8 cellular contexts compared by ENCODE assay signal in genomic region chr14:57060276-57060956, GRCh38.
DNase-seq lines count a peak whose midpoint lies in the region; ATAC-seq, FAIRE-seq and TF ChIP-seq lines count a peak whose summit lies in the region.

No MANE protein-coding gene starts in this region.

- no peaks in the 10 kb centered on the region for H3K79me1 ChIP-seq in H1 (ENCODE audit: low read depth, low read length)

- DNase-seq in GM13977 (ENCODE audit: low spot score) (peak; percentile 58), H1 (ENCODE audit: low read depth in 1 of 2, low spot score in 2 of 2) (no peak), MG63 (no peak), NCI-H1105 (lab: John Stamatoyannopoulos, UW) (no peak), DMS 273 (lab: John Stamatoyannopoulos, UW; ENCODE audit: unreplicated experiment) (no peak), suprapubic skin (ENCODE audit: low spot score in 2 of 2) (no peak)

- H3K27me3 ChIP-seq in H1 (replicated peaks in 1 of 4; ENCODE audit: control insufficient read depth in 3 of 4, extremely low read depth in 1 of 4, insufficient read depth in 3 of 4, low read length in 3 of 4): no peaks in the 10 kb centered on the region
- H3K27me3 ChIP-seq in MG63: no peaks in the 10 kb centered on the region
- H3K27me3 ChIP-seq in suprapubic skin: no peaks in the 10 kb centered on the region

- no peak overlapping the region for H2BK20ac ChIP-seq in H1 (ENCODE audit: low read length)

- ATAC-seq in GM21526 (IDR thresholded peaks at IDR 0.05; ENCODE audit: low FRiP score, unreplicated experiment): peak; percentile 94
- peak; percentile 82 for ATAC-seq in HG03575 (IDR thresholded peaks at IDR 0.05; ENCODE audit: extremely low read depth, insufficient number of reproducible peaks, low FRiP score, unreplicated experiment)

- 84% methylated on average over 6 of the region's 6 CpGs; no CpG with 5 or more reads in 1 of the 2 experiments for WGBS in H1 (ENCODE audit: extremely low coverage in 1 of 2, insufficient coverage in 1 of 2, insufficient read length in 1 of 2, insufficient replicate concordance in 2 of 2, low coverage in 1 of 2, low lambda C conversion rate in 2 of 2, missing lambda C conversion rate in 1 of 2), 2 experiments
- 61% methylated on average over 6 of the region's 6 CpGs for WGBS in suprapubic skin

- no peak for FAIRE-seq in H1 (lab: Jason Lieb, UNC)

- no peak overlapping the region for H4K91ac ChIP-seq in H1 (replicated peaks; ENCODE audit: insufficient read length, low read length)

- in situ Hi-C loops in GM13977 (cut with MboI; ENCODE audit: low pct_unique_long_range_greater_than_20kb, low sequenced_read_pairs, unreplicated experiment): no loop called here

- H2AK5ac ChIP-seq in H1 (ENCODE audit: low read depth, low read length): no peak overlapping the region

- POLR2A ChIA-PET in H1 (lab: Charles Lee; ENCODE audit: partially characterized antibody): interaction anchor here (0.6 kb wide), 1 partner anchor 943 kb away, joined by 3 read pairs; no protein-coding TSS in a partner anchor

- H3K23ac ChIP-seq in H1 (ENCODE audit: insufficient read length): no peak overlapping the region

- H3K36me3 ChIP-seq in H1 (ENCODE audit: control insufficient read depth in 2 of 4, insufficient read depth in 4 of 4, low read length in 3 of 4): no peaks in the 10 kb centered on the region
- H3K36me3 ChIP-seq in MG63: no peaks in the 10 kb centered on the region
- no peaks in the 10 kb centered on the region for H3K36me3 ChIP-seq in suprapubic skin

- H3K14ac ChIP-seq in H1 (ENCODE audit: insufficient read length): no peak overlapping the region

- no peak overlapping the region for H3K4me2 ChIP-seq in H1 (ENCODE audit: insufficient read depth in 1 of 2, low read depth in 2 of 2, low read length in 2 of 2)

- no peak overlapping the region for H2BK120ac ChIP-seq in H1 (replicated peaks; ENCODE audit: low read depth, low read length)

- H3K18ac ChIP-seq in H1 (ENCODE audit: extremely low read depth, low read length): no peak overlapping the region

- no peak overlapping the region for H3K56ac ChIP-seq in H1 (replicated peaks; ENCODE audit: insufficient read length, low read depth, low read length)

- no peak overlapping the region for H4K8ac ChIP-seq in H1 (ENCODE audit: extremely low read depth, insufficient read depth, low read length)

- no peak overlapping the region; the same call in 1 of the 2 replicates for H2BK12ac ChIP-seq in H1 (ENCODE audit: low read depth, low read length)

- H4K5ac ChIP-seq in H1 (ENCODE audit: insufficient read length, low read depth, low read length): no peak overlapping the region

- H2AFZ ChIP-seq in H1 (ENCODE audit: low read length): no peak overlapping the region

- H3K4ac ChIP-seq in H1 (replicated peaks; ENCODE audit: insufficient read length, low read depth, low read length): no peak overlapping the region

- no peak for TF ChIP-seq RAD21 in H1 (IDR thresholded peaks at IDR 0.05 in 1 of 2, conservative IDR thresholded peaks at IDR 0.05 in 1 of 2; ENCODE audit: low read depth in 2 of 2, low read length in 2 of 2)

- H3K9me3 ChIP-seq in H1 (ENCODE audit: insufficient read depth in 2 of 2, low read depth in 1 of 2, low read length in 1 of 2) (no peaks in the 10 kb centered on the region), MG63 (no peaks in the 10 kb centered on the region), suprapubic skin (no peaks in the 10 kb centered on the region)

- 0 out of 2 replicates have a peak overlapping the region, but pooled peaks have one; percentile 53 for H2BK15ac ChIP-seq in H1 (ENCODE audit: low read length)

- no peak overlapping the region for H3K9ac ChIP-seq in H1 (replicated peaks in 1 of 4; ENCODE audit: extremely low read depth in 1 of 4, low read depth in 3 of 4, low read length in 3 of 4)

- H3K4me3 ChIP-seq in H1 (ENCODE audit: extremely low read depth in 1 of 4, insufficient read depth in 2 of 4, low read depth in 3 of 4, low read length in 4 of 4): no peak overlapping the region
- H3K4me3 ChIP-seq in MG63: no peak overlapping the region
- no peak overlapping the region for H3K4me3 ChIP-seq in suprapubic skin

- H4K20me1 ChIP-seq in H1 (replicated peaks in 1 of 2; ENCODE audit: control insufficient read depth in 1 of 2, insufficient read depth in 2 of 2, low read length in 2 of 2): no peaks in the 10 kb centered on the region

- no peaks in the 10 kb centered on the region for H3K23me2 ChIP-seq in H1 (ENCODE audit: low read depth, low read length)

- TF ChIP-seq POLR2A in H1 (IDR thresholded peaks at IDR 0.05; ENCODE audit: control extremely low read depth in 1 of 2, low read depth in 2 of 2, low read length in 2 of 2): no peak
- no peak for TF ChIP-seq POLR2A in suprapubic skin (IDR thresholded peaks at IDR 0.05)

- CTCF ChIA-PET in H1 (lab: Charles Lee; ENCODE audit: partially characterized antibody): interaction anchor here (0.5 to 2.3 kb wide), 7 partner anchors 9 to 258 kb away, joined by 3 to 6 read pairs (median 3); no protein-coding TSS in a partner anchor

- H3K27ac ChIP-seq in H1 (ENCODE audit: low read depth, low read length): no peak overlapping the region
- no peak overlapping the region for H3K27ac ChIP-seq in suprapubic skin

- H3K4me1 ChIP-seq in H1 (replicated peaks in 1 of 4; ENCODE audit: control insufficient read depth in 3 of 4, insufficient read depth in 4 of 4, low read length in 3 of 4) (peaks cover 2 to 13% (median 4%) of the 10 kb centered on the region in 4 experiments; a peak in 5 of 7 replicates), suprapubic skin (no peaks in the 10 kb centered on the region)

- TF ChIP-seq CTCF in GM13977 (IDR thresholded peaks at IDR 0.05; ENCODE audit: extremely low read depth, insufficient read depth, missing control alignments) (no peak), H1 (IDR thresholded peaks at IDR 0.05; ENCODE audit: control extremely low read depth in 1 of 3, insufficient read depth in 1 of 3, low read depth in 1 of 3, low read length in 3 of 3) (no peak), suprapubic skin (IDR thresholded peaks at IDR 0.05) (no peak)

- no peaks in the 10 kb centered on the region for H3K79me2 ChIP-seq in H1 (ENCODE audit: control insufficient read depth in 1 of 2, insufficient read depth in 2 of 2, low read length in 2 of 2)

- no peak overlapping the region for H2BK5ac ChIP-seq in H1 (ENCODE audit: low read depth, low read length)

- TF ChIP-seq EP300 in H1 (IDR thresholded peaks at IDR 0.05; ENCODE audit: borderline replicate concordance in 1 of 2, low read depth in 2 of 2, low read length in 2 of 2) (no peak), suprapubic skin (IDR thresholded peaks at IDR 0.05) (no peak)

TF ChIP-seq in H1, 55 proteins besides CTCF, POLR2A, EP300 and RAD21:
- TF ChIP-seq SIRT6 (IDR thresholded peaks at IDR 0.05; ENCODE audit: low read length) (no peak), CTBP2 (IDR thresholded peaks at IDR 0.05; ENCODE audit: borderline replicate concordance, insufficient read depth, insufficient read length, low read length) (no peak), ATF3 (IDR thresholded peaks at IDR 0.05; ENCODE audit: insufficient read depth, low read depth, low read length) (no peak), SAP30 (IDR thresholded peaks at IDR 0.05; ENCODE audit: insufficient read depth, insufficient replicate concordance, low read length) (no peak), SUZ12 (IDR thresholded peaks at IDR 0.05; ENCODE audit: low read length) (no peak), POU5F1 (IDR thresholded peaks at IDR 0.05; ENCODE audit: low read depth, low read length) (no peak), BRCA1 (IDR thresholded peaks at IDR 0.05; ENCODE audit: low read depth, low read length) (no peak), ATF2 (IDR thresholded peaks at IDR 0.05; ENCODE audit: low read length) (no peak), TAF1 (IDR thresholded peaks at IDR 0.05; ENCODE audit: low read depth, low read length) (no peak), TBP (IDR thresholded peaks at IDR 0.05; ENCODE audit: low read depth, low read length) (no peak)
